In the genomic region with DNA sequence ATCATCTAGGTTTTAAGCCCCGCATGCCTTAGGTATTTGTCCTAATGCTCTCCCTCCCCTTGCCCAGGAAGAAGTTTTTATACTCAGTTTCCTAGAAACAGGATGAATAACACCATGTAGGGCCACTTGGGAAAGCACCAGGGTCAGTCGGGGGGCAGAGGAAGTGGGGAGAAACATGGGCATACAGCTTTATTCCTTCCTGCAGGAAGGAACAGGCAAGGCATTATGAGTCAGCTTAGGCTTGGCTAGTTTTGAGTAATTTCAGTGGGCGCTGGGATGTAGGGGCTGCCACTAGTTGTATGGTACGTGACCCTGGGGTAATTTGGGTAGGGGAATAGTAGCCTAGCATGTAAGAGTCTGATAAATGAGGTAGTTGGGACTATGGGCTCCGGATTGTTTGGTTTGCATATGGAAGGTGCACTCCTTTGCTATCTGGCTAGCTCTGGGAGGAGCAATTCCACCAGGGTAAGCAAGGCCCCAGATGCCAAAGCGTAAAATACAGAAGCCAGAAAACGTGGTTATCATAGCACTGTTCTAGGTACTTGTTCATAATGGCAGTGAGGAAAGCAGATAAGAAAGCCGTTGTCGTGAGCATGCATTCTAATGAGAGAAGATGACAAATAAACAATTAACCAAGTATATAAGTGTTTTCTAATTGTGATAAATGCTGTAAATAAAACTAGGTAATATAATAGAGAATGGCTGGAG, we compare ENCODE assay signal across 9 cellular contexts. TPM values are rescaled to one million over a fixed set of nuclear protein-coding genes. Genes with fewer than 3 reads are reported as not detected.
A peak's percentile ranks its signal among the peaks of the same experiment; 100 is the strongest.
DNase-seq lines count a peak whose midpoint lies in the region; ATAC-seq and TF ChIP-seq lines count a peak whose summit lies in the region.
"Had no signal": no experiment of that assay in that cellular context is flagged by ENCODE, and none has a peak within 500 bp of the region (broad histone marks: within the 10 kb centered on the region; RNA-seq: fewer than 3 reads in every experiment).

No MANE protein-coding gene starts in this region.

- intact Hi-C loops in MCF 10A (cut with micrococcal nuclease), result no loop called here
- intact Hi-C loops in breast epithelium (cut with DNase I; ENCODE audit: low total_unique reads), result no loop called here

- POLR2A ChIA-PET in MCF 10A (lab: Yijun Ruan, JAX), result no interaction called here
- POLR2A ChIA-PET in RWPE1 (lab: Yijun Ruan, JAX; ENCODE audit: low non-redundant PET), result no interaction called here

- no TSS peak for BruUV-seq in MCF 10A (replicated peaks; lab: Mats Ljungman, UMichigan)

- H3K27ac Mint-ChIP-seq in MCF 10A (ENCODE audit: low read depth, unreplicated experiment), result no peak overlapping the region
- no peak overlapping the region for H3K27ac Mint-ChIP-seq in stimulated activated naive CD8-positive, alpha-beta T cell treated with anti-CD3 and anti-CD28 coated beads, Interleukin-15, amount 100 ng/mL, for 72 hours
- H3K27ac Mint-ChIP-seq: stimulated activated naive CD8-positive, alpha-beta T cell treated with anti-CD3 and anti-CD28 coated beads, Interleukin-15, Interleukin-2, amounts not matched to agents 100 ng/mL and 50 ng/mL, for 24 hours had no signal

- no peaks in the 10 kb centered on the region for H3K4me1 ChIP-seq in breast epithelium

- DNase-seq in MCF 10A (ENCODE audit: unreplicated experiment) (peak; percentile 65), breast epithelium (ENCODE audit: low spot score in 2 of 2) (no peak), RWPE1 (ENCODE audit: low spot score) (peak; percentile 62), fibroblast of mammary gland (ENCODE audit: low read depth) (peak; percentile 60), GM10266 (ENCODE audit: extremely low spot score) (no peak)
- peak in 1 of 2 donors; percentile 12 for DNase-seq in stimulated activated naive CD8-positive, alpha-beta T cell treated with anti-CD3 and anti-CD28 coated beads, Interleukin-15, amount 100 ng/mL, for 72 hours

- no peaks in the 10 kb centered on the region for H3K27me3 ChIP-seq in breast epithelium

- no peak overlapping the region for H3K27ac ChIP-seq in breast epithelium
- no peak overlapping the region; the same call in 1 of the 2 replicates for H3K27ac ChIP-seq in RWPE1

- no peaks in the 10 kb centered on the region for H3K9me3 ChIP-seq in breast epithelium

- H3K36me3 Mint-ChIP-seq in MCF 10A (ENCODE audit: insufficient read depth, unreplicated experiment), result no peaks in the 10 kb centered on the region

- no peak overlapping the region for H3K4me3 ChIP-seq in breast epithelium
- H3K4me3 ChIP-seq in fibroblast of mammary gland (ENCODE audit: control insufficient read depth, low read depth, low read length), result no peak overlapping the region

- H3K27me3 Mint-ChIP-seq in MCF 10A (ENCODE audit: insufficient read depth, unreplicated experiment), result no peaks in the 10 kb centered on the region
- H3K27me3 Mint-ChIP-seq in stimulated activated naive CD8-positive, alpha-beta T cell treated with anti-CD3 and anti-CD28 coated beads, Interleukin-15, amount 100 ng/mL, for 72 hours, result no peaks in the 10 kb centered on the region
- H3K27me3 Mint-ChIP-seq: stimulated activated naive CD8-positive, alpha-beta T cell treated with anti-CD3 and anti-CD28 coated beads, Interleukin-15, Interleukin-2, amounts not matched to agents 100 ng/mL and 50 ng/mL, for 24 hours had no signal

- no peaks in the 10 kb centered on the region for H3K36me3 ChIP-seq in breast epithelium

- TF ChIP-seq POLR2A in breast epithelium (IDR thresholded peaks at IDR 0.05), result no peak

- CTCF ChIA-PET in MCF 10A (lab: Yijun Ruan, JAX), result no interaction called here
- CTCF ChIA-PET in RWPE1 (lab: Yijun Ruan, JAX), result no interaction called here

- no peak for TF ChIP-seq CTCF in MCF 10A (IDR thresholded peaks at IDR 0.05; ENCODE audit: unreplicated experiment)
- TF ChIP-seq CTCF in breast epithelium (IDR thresholded peaks at IDR 0.05), result no peak
- TF ChIP-seq CTCF in RWPE1 (conservative IDR thresholded peaks at IDR 0.05; ENCODE audit: low read depth), result no peak
- no peak for TF ChIP-seq CTCF in fibroblast of mammary gland (conservative IDR thresholded peaks at IDR 0.05; ENCODE audit: control insufficient read depth, insufficient read depth, low read depth, low read length)
- TF ChIP-seq CTCF in GM10266 (IDR thresholded peaks at IDR 0.05; ENCODE audit: control insufficient read depth, insufficient read depth, low read depth, missing control alignments), result no peak

- peak; percentile 76 for ATAC-seq in stimulated activated naive CD8-positive, alpha-beta T cell treated with anti-CD3 and anti-CD28 coated beads, Interleukin-15, amount 100 ng/mL, for 72 hours
- no peak for ATAC-seq in GM18858 (IDR thresholded peaks at IDR 0.05; ENCODE audit: unreplicated experiment)
- ATAC-seq in HG03457 (IDR thresholded peaks at IDR 0.05; ENCODE audit: unreplicated experiment), result no peak

- H3K4me3 Mint-ChIP-seq in MCF 10A (ENCODE audit: unreplicated experiment), result no peak overlapping the region
- H3K4me3 Mint-ChIP-seq in stimulated activated naive CD8-positive, alpha-beta T cell treated with anti-CD3 and anti-CD28 coated beads, Interleukin-15, amount 100 ng/mL, for 72 hours, result peak overlapping the region; percentile 9 to 28
- H3K4me3 Mint-ChIP-seq: stimulated activated naive CD8-positive, alpha-beta T cell treated with anti-CD3 and anti-CD28 coated beads, Interleukin-15, Interleukin-2, amounts not matched to agents 100 ng/mL and 50 ng/mL, for 24 hours had no signal

- H3K4me1 Mint-ChIP-seq in MCF 10A (ENCODE audit: insufficient read depth, unreplicated experiment), result peaks cover 7% of the 10 kb centered on the region
- peaks cover 18% of the 10 kb centered on the region for H3K4me1 Mint-ChIP-seq in stimulated activated naive CD8-positive, alpha-beta T cell treated with anti-CD3 and anti-CD28 coated beads, Interleukin-15, amount 100 ng/mL, for 72 hours

- H3K9me3 Mint-ChIP-seq in MCF 10A (ENCODE audit: unreplicated experiment), result no peaks in the 10 kb centered on the region
- H3K9me3 Mint-ChIP-seq in stimulated activated naive CD8-positive, alpha-beta T cell treated with anti-CD3 and anti-CD28 coated beads, Interleukin-15, amount 100 ng/mL, for 72 hours, result peaks cover 0 to 6% of the 10 kb centered on the region in 2 donors
- H3K9me3 Mint-ChIP-seq: stimulated activated naive CD8-positive, alpha-beta T cell treated with anti-CD3 and anti-CD28 coated beads, Interleukin-15, Interleukin-2, amounts not matched to agents 100 ng/mL and 50 ng/mL, for 24 hours had no signal

RNA-seq across cellular contexts. Expression of a gene that starts 24.8 kb away (rescaled TPM):
- total RNA-seq in MCF 10A (2022) (12.7 and 13.8 TPM in 2 replicates), breast epithelium (10 to 100 TPM in 2 of 3 donors, 1 to 10 TPM in 1; 8.2 to 35.2 (median 12.9) TPM)

Comparison
In these comparisons a context has a peak if more than half of its experiments do, and no peak if none do; other contexts are left out.
1. DNase-seq: peak in MCF 10A (single experiment), RWPE1 (single experiment) and fibroblast of mammary gland (single experiment); none in breast epithelium (0 of 2) and GM10266 (single experiment).